In the genomic region with DNA sequence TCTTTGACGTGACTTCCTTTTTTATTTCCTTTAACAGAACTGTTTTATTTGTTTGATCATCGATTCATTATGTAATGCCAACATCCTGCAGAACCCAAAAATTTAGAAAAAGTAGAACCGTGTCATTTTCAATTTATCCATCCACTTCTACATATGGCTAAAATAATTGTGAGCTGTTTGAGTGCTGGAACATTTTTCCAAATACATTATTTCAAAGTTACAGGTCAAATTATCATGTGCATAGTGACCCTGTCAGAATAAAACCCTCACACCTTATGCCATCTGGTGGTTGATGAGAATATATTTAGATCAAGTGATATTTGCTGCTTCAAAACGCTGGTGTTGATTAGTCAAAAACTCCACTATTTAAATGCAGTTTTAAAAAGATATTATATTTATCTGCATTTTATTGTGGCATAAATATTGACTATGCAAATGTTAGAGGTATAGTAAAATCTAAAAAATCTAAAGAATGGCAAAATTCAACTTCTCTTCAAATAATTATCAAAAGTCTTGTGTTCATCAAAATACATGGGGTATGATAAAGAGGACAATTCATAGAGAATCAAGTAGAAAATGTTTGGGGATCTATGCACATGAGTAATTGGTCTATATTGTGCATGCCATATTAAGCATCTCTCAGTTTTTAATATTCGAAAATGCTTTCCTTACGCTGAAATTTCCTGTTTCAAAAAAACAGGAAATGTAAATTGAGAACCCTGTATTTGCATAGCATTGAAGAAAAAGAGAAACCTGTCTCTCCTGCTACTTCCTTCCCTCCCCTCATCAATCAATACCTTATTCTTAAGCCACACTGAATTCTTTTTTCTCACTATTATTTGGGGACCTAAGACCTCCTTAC, we compare ENCODE assay signal across 8 cellular contexts. TPM values are rescaled to one million over a fixed set of nuclear protein-coding genes. Genes with fewer than 3 reads are reported as not detected.
DNase-seq lines count a peak whose midpoint lies in the region; ATAC-seq and TF ChIP-seq lines count a peak whose summit lies in the region.

No MANE protein-coding gene starts in this region.

- no peak for DNase-seq in activated CD4-positive, alpha-beta T cell treated with anti-CD3 and anti-CD28 coated beads, Interleukin-2, amount 10 ng/mL, durations not matched to agents 24 days and 14 days
- DNase-seq in activated CD4-positive, alpha-beta T cell treated with anti-CD3 and anti-CD28 coated beads, Interleukin-2, amount 50 U/mL, for 4 hours = no peak
- peak; percentile 39 for DNase-seq in LoVo (ENCODE audit: low spot score)
- no peak for DNase-seq in T-cell
- peak; percentile 26 to 70 for DNase-seq in foreskin fibroblast
- DNase-seq in sciatic nerve (ENCODE audit: low spot score) = no peak
- DNase-seq in activated effector memory CD4-positive, alpha-beta T cell treated with Interleukin-2 at 50 U/mL for 16 hours = no peak

- POLR2A ChIA-PET in T-cell (lab: Charles Lee) = no interaction called here

- H3K9me3 Mint-ChIP-seq in activated CD4-positive, alpha-beta T cell treated with anti-CD3 and anti-CD28 coated beads, Interleukin-2, amount 10 ng/mL, durations not matched to agents 24 days and 14 days = no peaks in the 10 kb centered on the region
- no peaks in the 10 kb centered on the region for H3K9me3 Mint-ChIP-seq in T-cell

- no peaks in the 10 kb centered on the region for H3K36me3 Mint-ChIP-seq in activated CD4-positive, alpha-beta T cell treated with anti-CD3 and anti-CD28 coated beads, Interleukin-2, amount 10 ng/mL, durations not matched to agents 24 days and 14 days (ENCODE audit: low read depth)
- no peaks in the 10 kb centered on the region for H3K36me3 Mint-ChIP-seq in T-cell

- H3K27me3 Mint-ChIP-seq in activated CD4-positive, alpha-beta T cell treated with anti-CD3 and anti-CD28 coated beads, Interleukin-2, amount 10 ng/mL, durations not matched to agents 24 days and 14 days = peaks cover 13% of the 10 kb centered on the region
- peaks cover 8 to 14% of the 10 kb centered on the region in 2 donors for H3K27me3 Mint-ChIP-seq in T-cell

- peak overlapping the region; percentile 16 for H3K4me3 Mint-ChIP-seq in activated CD4-positive, alpha-beta T cell treated with anti-CD3 and anti-CD28 coated beads, Interleukin-2, amount 10 ng/mL, durations not matched to agents 24 days and 14 days
- H3K4me3 Mint-ChIP-seq in T-cell = peak overlapping the region; percentile 58 to 74 (median 61)

- no peak overlapping the region for H3K27ac Mint-ChIP-seq in activated CD4-positive, alpha-beta T cell treated with anti-CD3 and anti-CD28 coated beads, Interleukin-2, amount 10 ng/mL, durations not matched to agents 24 days and 14 days
- peak overlapping the region; percentile 65 to 79 for H3K27ac Mint-ChIP-seq in T-cell

- peaks cover 10% of the 10 kb centered on the region for H3K4me1 Mint-ChIP-seq in activated CD4-positive, alpha-beta T cell treated with anti-CD3 and anti-CD28 coated beads, Interleukin-2, amount 10 ng/mL, durations not matched to agents 24 days and 14 days
- peaks cover 26 to 29% (median 27%) of the 10 kb centered on the region in 3 donors for H3K4me1 Mint-ChIP-seq in T-cell

- CTCF ChIA-PET in T-cell (lab: Charles Lee) = interaction anchor here (0.6 to 1.5 kb wide), 6 partner anchors 15 to 626 kb away, joined by 3 read pairs; no protein-coding TSS in a partner anchor

- no peak overlapping the region for H3K4me3 ChIP-seq in foreskin fibroblast (ENCODE audit: low read depth in 1 of 2, low read length in 2 of 2)

- ATAC-seq in T-cell (replicated peaks in 1 of 4) (peak in 3 of 4 experiments; percentile 54 to 66 (median 59)), sciatic nerve (peak; percentile 52), GM21619 (IDR thresholded peaks at IDR 0.05; ENCODE audit: unreplicated experiment) (no peak)

- intact Hi-C loops in activated CD4-positive, alpha-beta T cell treated with anti-CD3 and anti-CD28 coated beads, Interleukin-2, amount 10 ng/mL, durations not matched to agents 24 days and 14 days (cut with micrococcal nuclease) = loop anchor here (1.0 to 10.0 kb wide), 2 partner anchors 628 to 1398 kb away; no protein-coding TSS in a partner anchor
- intact Hi-C loops in sciatic nerve (cut with DNase I) = loop anchor here (10.0 kb wide), 1 partner anchor 628 kb away; no protein-coding TSS in a partner anchor

- peak; percentile 32 for TF ChIP-seq CTCF in foreskin fibroblast (IDR thresholded peaks at IDR 0.05; ENCODE audit: low read depth, low read length)

RNA-seq across cellular contexts. Expression of gene UBE2U, which starts 39.7 kb away (rescaled TPM):
- not detected in 2 replicates for total RNA-seq in activated CD4-positive, alpha-beta T cell treated with anti-CD3 and anti-CD28 coated beads, Interleukin-2, amount 10 ng/mL, durations not matched to agents 24 days and 14 days
- total RNA-seq in T-cell = not detected
- not detected for total RNA-seq in sciatic nerve

Comparison
In these comparisons a context has a peak if more than half of its experiments do, and no peak if none do; other contexts are left out.
1. DNase-seq: peak in LoVo (single experiment) and foreskin fibroblast (2 of 2); none in activated CD4-positive, alpha-beta T cell treated with anti-CD3 and anti-CD28 coated beads, Interleukin-2, amount 10 ng/mL, durations not matched to agents 24 days and 14 days (single experiment), activated CD4-positive, alpha-beta T cell treated with anti-CD3 and anti-CD28 coated beads, Interleukin-2, amount 50 U/mL, for 4 hours (0 of 2), T-cell (0 of 34), sciatic nerve (single experiment) and activated effector memory CD4-positive, alpha-beta T cell treated with Interleukin-2 at 50 U/mL for 16 hours (single experiment).